ENCODE assay signal across 1 cellular context in the genomic region with DNA sequence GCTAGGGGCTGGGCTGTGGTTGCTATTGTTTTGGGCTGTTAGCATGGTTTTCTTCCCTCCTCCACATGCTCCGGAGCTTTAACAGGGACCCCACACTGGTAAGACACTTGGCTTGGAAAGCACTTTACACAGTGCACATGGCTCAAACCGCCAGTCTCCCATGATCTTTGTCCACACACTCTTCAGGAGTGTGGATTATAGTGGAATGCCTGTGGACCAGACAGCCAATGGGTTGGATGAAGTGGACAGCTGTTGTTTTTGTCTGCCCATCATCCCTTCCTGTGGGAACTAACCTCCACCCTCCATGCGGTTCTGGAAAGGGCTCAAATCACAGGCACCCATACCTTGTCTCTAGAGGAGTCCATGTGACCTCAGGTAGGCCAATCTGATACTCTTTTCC.
TF ChIP-seq lines count a peak whose summit lies in the region.

No MANE protein-coding gene starts in this region.

TF ChIP-seq in GM23338, 12 proteins besides CTCF, POLR2A, EP300 and RAD21 (continued from another document):
- TF ChIP-seq REST (IDR thresholded peaks at IDR 0.05; ENCODE audit: unreplicated experiment) = no peak
- no peak for TF ChIP-seq EZH2 (IDR thresholded peaks at IDR 0.05; ENCODE audit: low read depth, unreplicated experiment)
- TF ChIP-seq CREB1 (CRISPR knock-in tag; IDR thresholded peaks at IDR 0.05; ENCODE audit: low read depth) = no peak
- TF ChIP-seq JUNB (IDR thresholded peaks at IDR 0.05; ENCODE audit: unreplicated experiment) = no peak
- no peak for TF ChIP-seq ZNF331 (CRISPR knock-in tag; IDR thresholded peaks at IDR 0.05; ENCODE audit: low read depth)
- no peak for TF ChIP-seq NANOG (IDR thresholded peaks at IDR 0.05; ENCODE audit: borderline replicate concordance)
- TF ChIP-seq ZNF114 (CRISPR knock-in tag; IDR thresholded peaks at IDR 0.05) = no peak
- TF ChIP-seq, protein P1, sequence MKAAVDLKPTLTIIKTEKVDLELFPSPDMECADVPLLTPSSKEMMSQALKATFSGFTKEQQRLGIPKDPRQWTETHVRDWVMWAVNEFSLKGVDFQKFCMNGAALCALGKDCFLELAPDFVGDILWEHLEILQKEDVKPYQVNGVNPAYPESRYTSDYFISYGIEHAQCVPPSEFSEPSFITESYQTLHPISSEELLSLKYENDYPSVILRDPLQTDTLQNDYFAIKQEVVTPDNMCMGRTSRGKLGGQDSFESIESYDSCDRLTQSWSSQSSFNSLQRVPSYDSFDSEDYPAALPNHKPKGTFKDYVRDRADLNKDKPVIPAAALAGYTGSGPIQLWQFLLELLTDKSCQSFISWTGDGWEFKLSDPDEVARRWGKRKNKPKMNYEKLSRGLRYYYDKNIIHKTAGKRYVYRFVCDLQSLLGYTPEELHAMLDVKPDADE (IDR thresholded peaks at IDR 0.05) = no peak
- TF ChIP-seq POLR2AphosphoS5 (IDR thresholded peaks at IDR 0.05; ENCODE audit: low read depth) = no peak
- TF ChIP-seq EZH2phosphoT487 (IDR thresholded peaks at IDR 0.05; ENCODE audit: unreplicated experiment) = no peak
